ENCODE assay signal across 8 cellular contexts in the genomic region with DNA sequence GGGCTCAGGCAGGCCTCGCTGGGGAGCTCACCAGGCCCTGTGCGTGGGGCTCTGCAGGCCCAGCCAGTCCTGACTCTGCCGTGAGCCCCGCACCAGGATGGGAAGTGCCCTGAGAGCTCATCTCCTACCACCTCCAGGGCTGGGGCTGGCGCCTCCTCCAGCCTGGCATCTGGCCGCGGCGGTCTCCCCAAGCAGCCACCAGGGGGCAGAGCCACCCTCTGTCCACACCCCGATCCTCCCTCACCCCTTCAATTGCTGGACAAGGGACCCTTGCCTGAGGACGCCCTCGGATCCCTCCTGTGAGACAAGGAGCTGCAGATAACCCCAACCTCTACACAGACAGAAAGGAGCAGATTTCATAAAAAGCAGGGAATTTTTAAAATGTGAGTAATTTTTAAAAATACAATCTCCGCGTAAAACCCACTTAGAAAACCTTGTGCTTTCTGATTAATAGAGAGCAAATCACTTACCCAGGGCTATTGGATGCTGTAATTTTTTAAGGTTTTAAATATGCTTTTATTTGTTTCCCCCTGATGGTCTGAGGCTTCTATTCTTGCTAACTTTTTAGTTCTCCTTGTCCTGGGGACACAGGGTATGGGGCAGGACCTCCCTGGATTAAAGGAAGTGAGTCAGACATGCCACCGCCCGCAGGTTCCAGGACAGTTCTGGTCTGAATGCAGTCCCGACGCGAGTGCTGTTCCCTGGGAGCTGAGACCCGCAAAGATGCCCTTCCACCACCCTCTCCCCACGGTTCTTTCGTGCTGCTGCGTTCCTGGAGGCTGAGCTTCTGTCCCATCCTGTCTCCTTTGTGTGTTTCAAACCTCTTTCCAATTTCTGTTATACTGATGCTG. TPM values are rescaled to one million over a fixed set of nuclear protein-coding genes. Genes with fewer than 3 reads are reported as not detected.
DNase-seq lines count a peak whose midpoint lies in the region; ATAC-seq and TF ChIP-seq lines count a peak whose summit lies in the region.

No MANE protein-coding gene starts in this region.

- H3K9me3 ChIP-seq in hepatocyte (ENCODE audit: low read depth) (no peaks in the 10 kb centered on the region), spleen (no peaks in the 10 kb centered on the region)

- H3K4me1 ChIP-seq in hepatocyte (ENCODE audit: insufficient read depth) (no peaks in the 10 kb centered on the region), spleen (peaks cover 0 to 21% (median 8%) of the 10 kb centered on the region in 6 donors)

- TF ChIP-seq POLR2A in spleen (IDR thresholded peaks at IDR 0.05), result no peak

- peak; percentile 89 for ATAC-seq in SK-N-SH treated with all-trans-retinoic acid at 6 μM for 48 hours
- ATAC-seq in HG03039 (IDR thresholded peaks at IDR 0.05; ENCODE audit: unreplicated experiment), result no peak

- no peaks in the 10 kb centered on the region for H3K27me3 ChIP-seq in hepatocyte
- H3K27me3 ChIP-seq in spleen (replicated peaks in 1 of 7), result peaks cover 0 to 39% (median 13%) of the 10 kb centered on the region in 7 donors

- H3K36me3 Mint-ChIP-seq in activated naive CD8-positive, alpha-beta T cell treated with anti-CD3 and anti-CD28 coated beads for 36 hours, result no peaks in the 10 kb centered on the region

- no peaks in the 10 kb centered on the region for H3K36me3 ChIP-seq in hepatocyte (replicated peaks; ENCODE audit: insufficient read depth, low read depth)
- no peaks in the 10 kb centered on the region for H3K36me3 ChIP-seq in spleen

- H3K4me3 ChIP-seq in hepatocyte, result no peak overlapping the region
- peak overlapping the region in 1 of 8 donors; percentile 21 for H3K4me3 ChIP-seq in spleen

- TF ChIP-seq CTCF in hepatocyte (IDR thresholded peaks at IDR 0.05; ENCODE audit: poor library complexity) (peak; percentile 89), spleen (IDR thresholded peaks at IDR 0.05 in 8 of 11, conservative IDR thresholded peaks at IDR 0.05 in 3 of 11) (peak; percentile 38 to 89 (median 85))

- peaks cover 35% of the 10 kb centered on the region for H3K27me3 Mint-ChIP-seq in activated naive CD8-positive, alpha-beta T cell treated with anti-CD3 and anti-CD28 coated beads for 36 hours

- H4K20me1 ChIP-seq in hepatocyte (ENCODE audit: insufficient read depth, poor library complexity, severe bottlenecking), result no peaks in the 10 kb centered on the region

- H3K27ac ChIP-seq in hepatocyte (no peak overlapping the region), spleen (no peak overlapping the region)

- H3K79me2 ChIP-seq in hepatocyte, result no peaks in the 10 kb centered on the region

- H2AFZ ChIP-seq in hepatocyte, result no peak overlapping the region

- intact Hi-C loops in spleen (cut with DNase I; ENCODE audit: low total_unique reads), result no loop called here

- H3K4me2 ChIP-seq in hepatocyte, result peak overlapping the region; percentile 50

- no peak overlapping the region for H3K4me3 Mint-ChIP-seq in activated naive CD8-positive, alpha-beta T cell treated with anti-CD3 and anti-CD28 coated beads for 36 hours

- WGBS in hepatocyte (ENCODE audit: low lambda C conversion rate, missing lambda C conversion rate), result 25% methylated on average over 22 of the region's 22 CpGs
- 18 to 25% (median 19%) methylated on average over 19 to 22 of the region's 22 CpGs for WGBS in spleen, 5 donors

- peaks cover 3% of the 10 kb centered on the region for H3K4me1 Mint-ChIP-seq in activated naive CD8-positive, alpha-beta T cell treated with anti-CD3 and anti-CD28 coated beads for 36 hours

- no peaks in the 10 kb centered on the region for H3K9me2 ChIP-seq in hepatocyte (replicated peaks; ENCODE audit: insufficient read depth)

- no peak overlapping the region for H3K27ac Mint-ChIP-seq in activated naive CD8-positive, alpha-beta T cell treated with anti-CD3 and anti-CD28 coated beads for 36 hours

- H3K9me3 Mint-ChIP-seq in activated naive CD8-positive, alpha-beta T cell treated with anti-CD3 and anti-CD28 coated beads for 36 hours, result no peaks in the 10 kb centered on the region

- peak; percentile 57 for DNase-seq in NCI-H1436 (lab: John Stamatoyannopoulos, UW)
- no peak for DNase-seq in NCI-H1436 treated with DMSO at 0.1 percent for 48 hours (lab: John Stamatoyannopoulos, UW)
- peak; percentile 61 for DNase-seq in HuH-7 (ENCODE audit: low spot score)
- peak; percentile 54 for DNase-seq in activated naive CD8-positive, alpha-beta T cell treated with anti-CD3 and anti-CD28 coated beads for 36 hours
- peak; percentile 82 for DNase-seq in hepatocyte (ENCODE audit: low spot score)
- peak; percentile 85 for DNase-seq in spleen

TF ChIP-seq in SK-N-SH treated with all-trans-retinoic acid at 6 μM for 48 hours, 23 proteins besides CTCF, POLR2A, EP300 and RAD21 (continues in another document):
- no peak for TF ChIP-seq ZNF70 (CRISPR knock-in tag; IDR thresholded peaks at IDR 0.05)
- TF ChIP-seq PATZ1 (CRISPR knock-in tag; IDR thresholded peaks at IDR 0.05; ENCODE audit: borderline replicate concordance), result no peak
- TF ChIP-seq ZNF8 (CRISPR knock-in tag; IDR thresholded peaks at IDR 0.05), result no peak
- TF ChIP-seq, protein P1, sequence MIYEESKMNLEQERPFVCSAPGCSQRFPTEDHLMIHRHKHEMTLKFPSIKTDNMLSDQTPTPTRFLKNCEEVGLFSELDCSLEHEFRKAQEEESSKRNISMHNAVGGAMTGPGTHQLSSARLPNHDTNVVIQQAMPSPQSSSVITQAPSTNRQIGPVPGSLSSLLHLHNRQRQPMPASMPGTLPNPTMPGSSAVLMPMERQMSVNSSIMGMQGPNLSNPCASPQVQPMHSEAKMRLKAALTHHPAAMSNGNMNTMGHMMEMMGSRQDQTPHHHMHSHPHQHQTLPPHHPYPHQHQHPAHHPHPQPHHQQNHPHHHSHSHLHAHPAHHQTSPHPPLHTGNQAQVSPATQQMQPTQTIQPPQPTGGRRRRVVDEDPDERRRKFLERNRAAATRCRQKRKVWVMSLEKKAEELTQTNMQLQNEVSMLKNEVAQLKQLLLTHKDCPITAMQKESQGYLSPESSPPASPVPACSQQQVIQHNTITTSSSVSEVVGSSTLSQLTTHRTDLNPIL (CRISPR knock-in tag; IDR thresholded peaks at IDR 0.05; ENCODE audit: low read depth), result no peak
- no peak for TF ChIP-seq TOX (CRISPR knock-in tag; IDR thresholded peaks at IDR 0.05; ENCODE audit: borderline replicate concordance)
- no peak for TF ChIP-seq ZNF565 (CRISPR knock-in tag; conservative IDR thresholded peaks at IDR 0.05; ENCODE audit: low read depth)
- TF ChIP-seq ARNTL (CRISPR knock-in tag; IDR thresholded peaks at IDR 0.05; ENCODE audit: borderline replicate concordance, low read depth), result no peak
- no peak for TF ChIP-seq ZFP3 (CRISPR knock-in tag; IDR thresholded peaks at IDR 0.05)
- no peak for TF ChIP-seq ESRRG (CRISPR knock-in tag; IDR thresholded peaks at IDR 0.05)
- no peak for TF ChIP-seq ZC3H10 (CRISPR knock-in tag; IDR thresholded peaks at IDR 0.05)
- TF ChIP-seq ISL1 (CRISPR knock-in tag; IDR thresholded peaks at IDR 0.05), result no peak
- no peak for TF ChIP-seq GLIS3 (CRISPR knock-in tag; IDR thresholded peaks at IDR 0.05)
- no peak for TF ChIP-seq TCF4 (CRISPR knock-in tag; IDR thresholded peaks at IDR 0.05; ENCODE audit: borderline replicate concordance)
- TF ChIP-seq, protein P2, sequence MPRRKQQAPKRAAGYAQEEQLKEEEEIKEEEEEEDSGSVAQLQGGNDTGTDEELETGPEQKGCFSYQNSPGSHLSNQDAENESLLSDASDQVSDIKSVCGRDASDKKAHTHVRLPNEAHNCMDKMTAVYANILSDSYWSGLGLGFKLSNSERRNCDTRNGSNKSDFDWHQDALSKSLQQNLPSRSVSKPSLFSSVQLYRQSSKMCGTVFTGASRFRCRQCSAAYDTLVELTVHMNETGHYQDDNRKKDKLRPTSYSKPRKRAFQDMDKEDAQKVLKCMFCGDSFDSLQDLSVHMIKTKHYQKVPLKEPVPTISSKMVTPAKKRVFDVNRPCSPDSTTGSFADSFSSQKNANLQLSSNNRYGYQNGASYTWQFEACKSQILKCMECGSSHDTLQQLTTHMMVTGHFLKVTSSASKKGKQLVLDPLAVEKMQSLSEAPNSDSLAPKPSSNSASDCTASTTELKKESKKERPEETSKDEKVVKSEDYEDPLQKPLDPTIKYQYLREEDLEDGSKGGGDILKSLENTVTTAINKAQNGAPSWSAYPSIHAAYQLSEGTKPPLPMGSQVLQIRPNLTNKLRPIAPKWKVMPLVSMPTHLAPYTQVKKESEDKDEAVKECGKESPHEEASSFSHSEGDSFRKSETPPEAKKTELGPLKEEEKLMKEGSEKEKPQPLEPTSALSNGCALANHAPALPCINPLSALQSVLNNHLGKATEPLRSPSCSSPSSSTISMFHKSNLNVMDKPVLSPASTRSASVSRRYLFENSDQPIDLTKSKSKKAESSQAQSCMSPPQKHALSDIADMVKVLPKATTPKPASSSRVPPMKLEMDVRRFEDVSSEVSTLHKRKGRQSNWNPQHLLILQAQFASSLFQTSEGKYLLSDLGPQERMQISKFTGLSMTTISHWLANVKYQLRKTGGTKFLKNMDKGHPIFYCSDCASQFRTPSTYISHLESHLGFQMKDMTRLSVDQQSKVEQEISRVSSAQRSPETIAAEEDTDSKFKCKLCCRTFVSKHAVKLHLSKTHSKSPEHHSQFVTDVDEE (CRISPR knock-in tag; IDR thresholded peaks at IDR 0.05), result no peak; the same call in 1 of the 2 replicates
- no peak for TF ChIP-seq CSDC2 (CRISPR knock-in tag; IDR thresholded peaks at IDR 0.05)
- TF ChIP-seq OSR1 (CRISPR knock-in tag; IDR thresholded peaks at IDR 0.05), result no peak

RNA-seq across cellular contexts. Expression of gene CHRNA7, which starts 52.3 kb away (rescaled TPM):
- under 1 TPM in 1 of 2 experiments, not detected in 1; 0.25 TPM for total RNA-seq in activated naive CD8-positive, alpha-beta T cell treated with anti-CD3 and anti-CD28 coated beads for 36 hours
- total RNA-seq in hepatocyte (4.0 TPM in 2 replicates), spleen (10 to 100 TPM in 1 of 7 donors, 1 to 10 TPM in 6; 2.6 to 11.0 (median 5.8) TPM)
- polyA plus RNA-seq in hepatocyte (3.0 and 5.4 TPM in 2 replicates), spleen (under 1 TPM; 0.63 to 0.93 (median 0.77) TPM)
